13 cellular contexts compared by ENCODE assay signal in genomic region chr12:46065412-46066166, GRCh38.
A peak's percentile ranks its signal among the peaks of the same experiment; 100 is the strongest.
DNase-seq lines count a peak whose midpoint lies in the region; ATAC-seq and TF ChIP-seq lines count a peak whose summit lies in the region.
"Had no signal": no experiment of that assay in that cellular context is flagged by ENCODE, and none has a peak within 500 bp of the region (broad histone marks: within the 10 kb centered on the region; RNA-seq: fewer than 3 reads in every experiment).

No MANE protein-coding gene starts in this region.

- TF ChIP-seq CTCF in uterus (IDR thresholded peaks at IDR 0.05) = no peak

- no peak overlapping the region for H3K27ac Mint-ChIP-seq in T-helper 2 cell treated with Interferon-gamma antibody and Interleukin-4, amounts not matched to agents 5 μg/mL and 100 μg/mL, for 36 hours

- ATAC-seq in GM18858 (IDR thresholded peaks at IDR 0.05; ENCODE audit: unreplicated experiment) = peak; percentile 69
- ATAC-seq in GM21447 (IDR thresholded peaks at IDR 0.05; ENCODE audit: unreplicated experiment) = peak; percentile 81
- peak; percentile 47 for ATAC-seq in HG03045 (IDR thresholded peaks at IDR 0.05; ENCODE audit: unreplicated experiment)
- no peak for ATAC-seq in GM19328 (IDR thresholded peaks at IDR 0.05; ENCODE audit: unreplicated experiment)

- no peaks in the 10 kb centered on the region for H3K9me3 Mint-ChIP-seq in T-helper 2 cell treated with Interferon-gamma antibody and Interleukin-4, amounts not matched to agents 5 μg/mL and 100 μg/mL, for 36 hours

- intact Hi-C loops in uterus (cut with DNase I; ENCODE audit: low total_unique reads) = no loop called here

- DNase-seq in NOMO-1 treated with dmso at 0.1 percent for 144 hours (lab: John Stamatoyannopoulos, UW; ENCODE audit: unreplicated experiment) (peak; percentile 1), LoVo (ENCODE audit: low spot score) (no peak), uterus (no peak)
- DNase-seq in T-helper 2 cell treated with Interferon-gamma antibody and Interleukin-4, amounts not matched to agents 5 μg/mL and 100 μg/mL, for 36 hours (ENCODE audit: low spot score) = no peak
- DNase-seq: aorta; NCI-H1105 treated with DMSO at 0.1 percent for 48 hours; stimulated activated CD4-positive, alpha-beta T cell treated with anti-CD3 and anti-CD28 coated beads, Interleukin-2, amount 100 ng/mL, for 48 hours; T-helper 9 cell had no signal

- no peaks in the 10 kb centered on the region for H3K27me3 ChIP-seq in uterus

- TF ChIP-seq POLR2A in uterus (IDR thresholded peaks at IDR 0.05) = no peak

- no peaks in the 10 kb centered on the region for H3K4me1 Mint-ChIP-seq in T-helper 2 cell treated with Interferon-gamma antibody and Interleukin-4, amounts not matched to agents 5 μg/mL and 100 μg/mL, for 36 hours (ENCODE audit: low read depth)

- no peaks in the 10 kb centered on the region for H3K9me3 ChIP-seq in uterus
- H3K9me3 ChIP-seq: prostate gland had no signal

- no peaks in the 10 kb centered on the region for H3K4me1 ChIP-seq in uterus
- H3K4me1 ChIP-seq: prostate gland had no signal

- no peak overlapping the region for H3K4me3 ChIP-seq in uterus
- H3K4me3 ChIP-seq: prostate gland had no signal

- no peaks in the 10 kb centered on the region for H3K36me3 ChIP-seq in uterus
- H3K36me3 ChIP-seq: prostate gland had no signal

- peaks cover 3% of the 10 kb centered on the region for H3K27me3 Mint-ChIP-seq in T-helper 2 cell treated with Interferon-gamma antibody and Interleukin-4, amounts not matched to agents 5 μg/mL and 100 μg/mL, for 36 hours (ENCODE audit: low read depth)

- H3K36me3 Mint-ChIP-seq in T-helper 2 cell treated with Interferon-gamma antibody and Interleukin-4, amounts not matched to agents 5 μg/mL and 100 μg/mL, for 36 hours (ENCODE audit: low read depth) = no peaks in the 10 kb centered on the region

- no peak overlapping the region for H3K4me3 Mint-ChIP-seq in T-helper 2 cell treated with Interferon-gamma antibody and Interleukin-4, amounts not matched to agents 5 μg/mL and 100 μg/mL, for 36 hours

- H3K27ac ChIP-seq in uterus = no peak overlapping the region
- H3K27ac ChIP-seq: prostate gland had no signal
